17 cellular contexts compared by ENCODE assay signal in the genomic region with DNA sequence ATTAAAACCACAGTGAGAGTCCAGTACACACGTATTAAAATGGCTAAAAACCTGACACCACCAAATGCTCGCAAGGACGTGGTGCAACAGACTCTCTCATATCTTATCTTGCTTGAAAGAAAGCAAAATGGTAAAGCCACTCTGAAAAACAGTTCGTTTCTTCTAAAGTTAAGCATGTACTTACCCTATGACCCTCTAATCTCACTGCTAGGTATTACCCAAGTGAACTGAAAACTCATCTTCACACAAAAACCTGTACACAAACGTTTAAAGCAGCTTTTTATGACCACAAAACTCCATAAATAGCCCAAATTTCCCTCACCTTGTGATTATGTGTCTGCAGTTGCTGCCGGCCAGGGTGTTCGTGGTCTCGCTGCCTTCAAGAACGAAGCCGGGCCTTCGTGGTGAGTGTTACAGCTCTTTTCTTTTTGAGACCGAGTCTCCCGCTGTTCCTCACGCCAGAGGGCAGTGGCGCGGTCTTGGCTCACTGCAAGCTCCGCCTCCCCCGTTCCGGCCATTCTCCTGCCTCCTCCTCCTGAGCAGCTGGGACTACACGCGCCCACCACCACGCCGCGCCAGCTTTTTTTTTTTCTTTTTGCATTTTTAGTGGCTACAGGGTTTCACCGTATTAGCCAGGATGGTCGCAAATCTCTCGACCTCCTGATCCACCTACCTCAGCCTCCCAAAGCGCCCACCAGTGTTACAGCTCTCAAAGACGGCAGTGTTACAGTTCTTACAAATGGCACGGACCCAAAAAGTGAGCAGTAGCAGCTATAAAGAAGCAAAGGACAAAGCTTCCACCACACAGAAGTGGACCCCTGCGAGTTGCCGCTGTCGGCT.
DNase-seq lines count a peak whose midpoint lies in the region; ATAC-seq, FAIRE-seq and TF ChIP-seq lines count a peak whose summit lies in the region.
"Had no signal": no experiment of that assay in that cellular context is flagged by ENCODE, and none has a peak within 500 bp of the region (broad histone marks: within the 10 kb centered on the region; RNA-seq: fewer than 3 reads in every experiment).

No MANE protein-coding gene starts in this region.

- no peaks in the 10 kb centered on the region for H3K9me2 ChIP-seq in HCT116 (ENCODE audit: insufficient read depth)

- H3K9me3 Mint-ChIP-seq in CD8-positive, alpha-beta memory T cell, result peaks cover 0 to 3% (median 2%) of the 10 kb centered on the region in 5 donors
- H3K9me3 Mint-ChIP-seq: stimulated activated naive CD8-positive, alpha-beta T cell treated with anti-CD3 and anti-CD28 coated beads, Interleukin-15, Interleukin-2, amounts not matched to agents 100 ng/mL and 50 ng/mL, for 24 hours had no signal

- peak overlapping the region; percentile 69 for H3K4me2 ChIP-seq in HCT116 (ENCODE audit: low read length)

- no peaks in the 10 kb centered on the region for H3K36me3 Mint-ChIP-seq in CD8-positive, alpha-beta memory T cell

- no peaks in the 10 kb centered on the region for H3K9me3 ChIP-seq in HCT116 (ENCODE audit: control insufficient read depth in 1 of 2, insufficient read depth in 1 of 2, low read depth in 1 of 2, low read length in 2 of 2)
- H3K9me3 ChIP-seq in CD8-positive, alpha-beta memory T cell (ENCODE audit: low read length), result no peaks in the 10 kb centered on the region

- peaks cover 3 to 10% of the 10 kb centered on the region in 2 experiments; a peak in 3 of 4 replicates for H3K4me1 ChIP-seq in HCT116 (ENCODE audit: control insufficient read depth in 1 of 2, insufficient read depth in 2 of 2, low read length in 2 of 2)
- H3K4me1 ChIP-seq in CD8-positive, alpha-beta memory T cell (ENCODE audit: insufficient read depth, low read length), result no peaks in the 10 kb centered on the region

- CTCF ChIA-PET in HCT116 (lab: Charles Lee) (interaction anchor here (0.6 to 1.9 kb wide), 11 partner anchors 17 to 555 kb away, joined by 3 to 13 read pairs (median 4); no protein-coding TSS in a partner anchor), RWPE1 (lab: Yijun Ruan, JAX) (interaction anchor here (0.5 to 1.4 kb wide), 8 partner anchors 8 to 418 kb away, joined by 3 to 11 read pairs (median 3); no protein-coding TSS in a partner anchor)
- CTCF ChIA-PET in CD8-positive, alpha-beta memory T cell (lab: Charles Lee), result no interaction called here

- H3K27me3 Mint-ChIP-seq in CD8-positive, alpha-beta memory T cell, result no peaks in the 10 kb centered on the region
- H3K27me3 Mint-ChIP-seq: stimulated activated naive CD8-positive, alpha-beta T cell treated with anti-CD3 and anti-CD28 coated beads, Interleukin-15, Interleukin-2, amounts not matched to agents 100 ng/mL and 50 ng/mL, for 24 hours had no signal

- H3K27ac Mint-ChIP-seq in CD8-positive, alpha-beta memory T cell, result no peak overlapping the region
- H3K27ac Mint-ChIP-seq: stimulated activated naive CD8-positive, alpha-beta T cell treated with anti-CD3 and anti-CD28 coated beads, Interleukin-15, Interleukin-2, amounts not matched to agents 100 ng/mL and 50 ng/mL, for 24 hours had no signal

- H3K27ac ChIP-seq in HCT116 (ENCODE audit: low read depth, low read length) (no peak overlapping the region), RWPE1 (no peak overlapping the region)
- H3K27ac ChIP-seq in CD8-positive, alpha-beta memory T cell (ENCODE audit: low read depth, low read length), result no peak overlapping the region
- H3K27ac ChIP-seq: coronary artery, WERI-Rb-1 had no signal

- TF ChIP-seq CTCF in HCT116 (IDR thresholded peaks at IDR 0.05 in 2 of 3, conservative IDR thresholded peaks at IDR 0.05 in 1 of 3; ENCODE audit: borderline replicate concordance in 1 of 3, insufficient read depth in 1 of 3, low read depth in 2 of 3, low read length in 2 of 3) (peak; percentile 28 to 58 (median 48); a peak in 5 of 6 replicates), RWPE1 (conservative IDR thresholded peaks at IDR 0.05; ENCODE audit: low read depth) (peak; percentile 81)

- peak overlapping the region; percentile 27 to 54 for H3K4me3 ChIP-seq in HCT116 (replicated peaks in 1 of 2; ENCODE audit: low read depth in 1 of 2, low read length in 2 of 2)
- H3K4me3 ChIP-seq in CD8-positive, alpha-beta memory T cell (ENCODE audit: low read length), result no peak overlapping the region
- H3K4me3 ChIP-seq: coronary artery had no signal

- no peaks in the 10 kb centered on the region for H3K36me3 ChIP-seq in HCT116 (ENCODE audit: control insufficient read depth in 1 of 2, insufficient read depth in 2 of 2, low read length in 2 of 2)
- no peaks in the 10 kb centered on the region for H3K36me3 ChIP-seq in CD8-positive, alpha-beta memory T cell (ENCODE audit: insufficient read depth, low read length)
- H3K36me3 ChIP-seq: WERI-Rb-1 had no signal

- peak; percentile 74 for DNase-seq in HCT116 (ENCODE audit: low read depth, low spot score)
- DNase-seq in RWPE1 (ENCODE audit: low spot score), result peak; percentile 46
- peak; percentile 70 for DNase-seq in iPS DF 19.7 (ENCODE audit: low read depth, low spot score)
- DNase-seq in posterior vena cava (ENCODE audit: low spot score), result peak; percentile 68
- DNase-seq in CD8-positive, alpha-beta memory T cell, result no peak
- DNase-seq in activated T-cell treated with anti-CD3 and anti-CD28 coated beads, Interleukin-2, amount 50 U/mL, for 1 hour, result no peak
- DNase-seq in RCC 7860 (ENCODE audit: low spot score), result no peak
- DNase-seq: activated CD8-positive, alpha-beta memory T cell treated with anti-CD3 and anti-CD28 coated beads, Interleukin-2, amount 50 U/mL, for 48 hours; C1 segment of cervical spinal cord; NCI-H1417 treated with DMSO at 0.1 percent for 48 hours; NCI-H524 treated with DMSO at 0.1 percent for 48 hours; right cardiac atrium; WERI-Rb-1 had no signal

- BruUV-seq in HCT116 (replicated peaks; lab: Mats Ljungman, UMichigan), result TSS peak; percentile 47

- no peak for TF ChIP-seq POLR2A in HCT116 (IDR thresholded peaks at IDR 0.05; ENCODE audit: borderline replicate concordance, extremely low read depth, insufficient read depth, insufficient read length)

- H3K4me3 Mint-ChIP-seq in CD8-positive, alpha-beta memory T cell, result no peak overlapping the region
- H3K4me3 Mint-ChIP-seq: stimulated activated naive CD8-positive, alpha-beta T cell treated with anti-CD3 and anti-CD28 coated beads, Interleukin-15, Interleukin-2, amounts not matched to agents 100 ng/mL and 50 ng/mL, for 24 hours had no signal

- intact Hi-C loops in HCT116 (cut with micrococcal nuclease), result loop anchor here (2.0 kb wide), 1 partner anchor 374 kb away; no protein-coding TSS in a partner anchor
- intact Hi-C loops in posterior vena cava (cut with DNase I), result no loop called here

- H4K20me1 ChIP-seq in HCT116 (ENCODE audit: insufficient read depth), result no peaks in the 10 kb centered on the region

- no peak for FAIRE-seq in RCC 7860 (lab: Jason Lieb, UNC)
- FAIRE-seq: G401.6, GM18507 had no signal

- peak; percentile 27; the same call in 1 of the 2 replicates for TF ChIP-seq RAD21 in HCT116 (IDR thresholded peaks at IDR 0.05; ENCODE audit: low read depth)

- POLR2A ChIA-PET in HCT116 (lab: Charles Lee), result no interaction called here
- POLR2A ChIA-PET in RWPE1 (lab: Yijun Ruan, JAX; ENCODE audit: low non-redundant PET), result no interaction called here
- POLR2A ChIA-PET in CD8-positive, alpha-beta memory T cell (lab: Charles Lee), result no interaction called here

- peak; percentile 99 for ATAC-seq in HCT116
- ATAC-seq: right cardiac atrium had no signal

- H3K27me3 ChIP-seq in HCT116 (ENCODE audit: insufficient read depth, low read length), result no peaks in the 10 kb centered on the region
- H3K27me3 ChIP-seq in CD8-positive, alpha-beta memory T cell (ENCODE audit: insufficient read depth, low read length, poor library complexity, severe bottlenecking), result no peaks in the 10 kb centered on the region

- RAD21 ChIA-PET in HCT116 (lab: Charles Lee; ENCODE audit: low non-redundant PET in 1 of 2, low total read pairs in 2 of 2, uncharacterized antibody in 2 of 2, unreplicated experiment in 2 of 2), result interaction anchor here in 1 of 2 experiments (0.6 to 0.8 kb wide), 3 partner anchors 269 to 517 kb away, joined by 3 to 4 read pairs (median 3); no protein-coding TSS in a partner anchor

- 0 out of 2 replicates have a peak overlapping the region, but pooled peaks have one; percentile 21 for H3K9ac ChIP-seq in HCT116 (ENCODE audit: low read length)

- no peaks in the 10 kb centered on the region for H3K4me1 Mint-ChIP-seq in CD8-positive, alpha-beta memory T cell

- H2AFZ ChIP-seq in HCT116 (ENCODE audit: low read depth, low read length, poor library complexity, severe bottlenecking), result peak overlapping the region; percentile 91

- no peaks in the 10 kb centered on the region for H3K79me2 ChIP-seq in HCT116 (ENCODE audit: insufficient read depth, low read length)

TF ChIP-seq in HCT116, 20 proteins besides CTCF, POLR2A, EP300 and RAD21 (continues in another document):
- TF ChIP-seq FOSL1 (IDR thresholded peaks at IDR 0.05; ENCODE audit: low read depth) (no peak), POLR2AphosphoS5 (IDR thresholded peaks at IDR 0.05; ENCODE audit: low read depth, low read length) (0 out of 2 replicates have a peak, but pooled peaks have one; percentile 23), JUND (IDR thresholded peaks at IDR 0.05) (no peak), CBX3 (IDR thresholded peaks at IDR 0.05; ENCODE audit: low read depth) (0 out of 2 replicates have a peak, but pooled peaks have one; percentile 43), EZH2 (IDR thresholded peaks at IDR 0.05) (no peak), YY1 (IDR thresholded peaks at IDR 0.05; ENCODE audit: extremely low read depth, insufficient replicate concordance, low read depth, low read length) (no peak), ZNF274 (IDR thresholded peaks at IDR 0.05; ENCODE audit: low read depth, low read length) (no peak), TCF7L2 (IDR thresholded peaks at IDR 0.05; ENCODE audit: borderline replicate concordance, extremely low read depth, insufficient read depth, insufficient read length) (no peak), CEBPB (IDR thresholded peaks at IDR 0.05; ENCODE audit: low read depth) (no peak), ELF1 (IDR thresholded peaks at IDR 0.05; ENCODE audit: borderline replicate concordance, low read depth) (no peak), SP1 (IDR thresholded peaks at IDR 0.05; ENCODE audit: low read depth) (no peak), EGR1 (IDR thresholded peaks at IDR 0.05; ENCODE audit: low read depth) (no peak)
- TF ChIP-seq, protein P1, sequence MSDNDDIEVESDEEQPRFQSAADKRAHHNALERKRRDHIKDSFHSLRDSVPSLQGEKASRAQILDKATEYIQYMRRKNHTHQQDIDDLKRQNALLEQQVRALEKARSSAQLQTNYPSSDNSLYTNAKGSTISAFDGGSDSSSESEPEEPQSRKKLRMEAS (IDR thresholded peaks at IDR 0.05), result peak; percentile 44
- TF ChIP-seq, protein P2, sequence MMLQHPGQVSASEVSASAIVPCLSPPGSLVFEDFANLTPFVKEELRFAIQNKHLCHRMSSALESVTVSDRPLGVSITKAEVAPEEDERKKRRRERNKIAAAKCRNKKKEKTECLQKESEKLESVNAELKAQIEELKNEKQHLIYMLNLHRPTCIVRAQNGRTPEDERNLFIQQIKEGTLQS (IDR thresholded peaks at IDR 0.05), result no peak

Comparison
In these comparisons a context has a peak if more than half of its experiments do, and no peak if none do; other contexts are left out.
1. DNase-seq: peak in HCT116 (single experiment), RWPE1 (single experiment), iPS DF 19.7 (single experiment) and posterior vena cava (single experiment); none in CD8-positive, alpha-beta memory T cell (0 of 5), activated T-cell treated with anti-CD3 and anti-CD28 coated beads, Interleukin-2, amount 50 U/mL, for 1 hour (single experiment) and RCC 7860 (single experiment).